16 cellular contexts compared by ENCODE assay signal in genomic region chr6:148523051-148523450, GRCh38.
DNase-seq lines count a peak whose midpoint lies in the region; ATAC-seq and TF ChIP-seq lines count a peak whose summit lies in the region.
"Had no signal": no experiment of that assay in that cellular context is flagged by ENCODE, and none has a peak within 500 bp of the region (broad histone marks: within the 10 kb centered on the region; RNA-seq: fewer than 3 reads in every experiment).

No MANE protein-coding gene starts in this region.

- WGBS in gastroesophageal sphincter (ENCODE audit: low coverage in 1 of 2), 2 donors: 62 to 65% methylated on average over 2 of the region's 2 CpGs
- 81 to 95% methylated on average over 2 of the region's 2 CpGs for WGBS in transverse colon (ENCODE audit: low coverage in 1 of 2), 2 donors

- TF ChIP-seq EP300 in gastroesophageal sphincter (IDR thresholded peaks at IDR 0.05): no peak
- no peak for TF ChIP-seq EP300 in transverse colon (IDR thresholded peaks at IDR 0.05; ENCODE audit: low read depth)

- peaks cover 4% of the 10 kb centered on the region for H3K36me3 ChIP-seq in cardiac muscle cell
- peaks cover 25% of the 10 kb centered on the region for H3K36me3 ChIP-seq in right atrium auricular region
- H3K36me3 ChIP-seq in brain microvascular endothelial cell (replicated peaks): peaks cover 12% of the 10 kb centered on the region
- peaks cover 0 to 51% of the 10 kb centered on the region in 2 donors for H3K36me3 ChIP-seq in gastroesophageal sphincter
- no peaks in the 10 kb centered on the region for H3K36me3 ChIP-seq in transverse colon
- H3K36me3 ChIP-seq in upper lobe of right lung: peaks cover 48% of the 10 kb centered on the region
- H3K36me3 ChIP-seq: uterus had no signal

- no peak overlapping the region for H3K4me3 ChIP-seq in cardiac muscle cell
- H3K4me3 ChIP-seq in right atrium auricular region: no peak overlapping the region
- H3K4me3 ChIP-seq in brain microvascular endothelial cell (ENCODE audit: low read depth, low read length): no peak overlapping the region
- no peak overlapping the region for H3K4me3 ChIP-seq in gastroesophageal sphincter
- no peak overlapping the region for H3K4me3 ChIP-seq in transverse colon
- H3K4me3 ChIP-seq in upper lobe of right lung: no peak overlapping the region
- H3K4me3 ChIP-seq: K562, left lung, uterus had no signal

- H3K27ac ChIP-seq in cardiac muscle cell (peak overlapping the region; percentile 46), right atrium auricular region (peak overlapping the region in 1 of 2 donors; percentile 8), brain microvascular endothelial cell (peak overlapping the region; percentile 100), gastroesophageal sphincter (peak overlapping the region in 3 of 4 donors; percentile 56 to 82 (median 58)), transverse colon (peak overlapping the region in 3 of 4 donors; percentile 28 to 79 (median 55)), upper lobe of right lung (no peak overlapping the region)
- H3K27ac ChIP-seq: left lung had no signal

- in situ Hi-C loops in brain microvascular endothelial cell (cut with HindIII; ENCODE audit: low pct_ligation_motif_present, low sequenced_read_pairs) (no loop called here), transverse colon (cut with MboI; ENCODE audit: low pct_ligation_motif_present in 1 of 4, low pct_unique_long_range_greater_than_20kb in 1 of 4, low sequenced_read_pairs in 3 of 4) (no loop called here)

- TF ChIP-seq POLR2A in gastroesophageal sphincter (IDR thresholded peaks at IDR 0.05) (no peak), transverse colon (IDR thresholded peaks at IDR 0.05) (no peak)

- DNase-seq in cardiac muscle cell (ENCODE audit: low read depth in 1 of 2, low spot score in 1 of 2) (peak in 1 of 2 donors; percentile 72), right atrium auricular region (ENCODE audit: low spot score) (no peak), brain microvascular endothelial cell (peak; percentile 85), transverse colon (no peak), middle frontal gyrus (ENCODE audit: extremely low spot score, low spot score) (no peak), upper lobe of right lung (no peak), HUDEP-2 (lab: John Stamatoyannopoulos, UW; ENCODE audit: unreplicated experiment in 76 of 76) (no peak)
- DNase-seq: activated CD4-positive, alpha-beta T cell treated with anti-CD3 and anti-CD28 coated beads, Interleukin-2, amount 50 U/mL, for 48 hours; CD8-positive, alpha-beta memory T cell; left lung; NCI-H446 treated with DMSO at 0.1 percent for 48 hours; nephron progenitor cell; stimulated activated CD4-positive, alpha-beta T cell treated with anti-CD3 and anti-CD28 coated beads, Interleukin-4, amount 100 ng/mL, for 24 hours; uterus had no signal

- H3K4me1 ChIP-seq in cardiac muscle cell (ENCODE audit: low read depth) (peaks cover 10% of the 10 kb centered on the region), right atrium auricular region (peaks cover 0 to 62% of the 10 kb centered on the region in 2 donors), gastroesophageal sphincter (peaks cover 6 to 81% (median 13%) of the 10 kb centered on the region in 3 donors), transverse colon (peaks cover 6 to 40% (median 17%) of the 10 kb centered on the region in 4 donors), upper lobe of right lung (peaks cover 8% of the 10 kb centered on the region)
- H3K4me1 ChIP-seq: uterus had no signal

- ATAC-seq in gastroesophageal sphincter: no peak
- no peak for ATAC-seq in upper lobe of right lung
- ATAC-seq: K562, left lung had no signal

- H3K27me3 ChIP-seq in cardiac muscle cell (no peaks in the 10 kb centered on the region), right atrium auricular region (no peaks in the 10 kb centered on the region), brain microvascular endothelial cell (replicated peaks) (no peaks in the 10 kb centered on the region), gastroesophageal sphincter (no peaks in the 10 kb centered on the region), transverse colon (no peaks in the 10 kb centered on the region), upper lobe of right lung (no peaks in the 10 kb centered on the region)
- H3K27me3 ChIP-seq: left lung, uterus had no signal

- TF ChIP-seq CTCF in cardiac muscle cell (IDR thresholded peaks at IDR 0.05; ENCODE audit: low read depth, low read length): no peak
- no peak for TF ChIP-seq CTCF in right atrium auricular region (IDR thresholded peaks at IDR 0.05)
- TF ChIP-seq CTCF in brain microvascular endothelial cell (IDR thresholded peaks at IDR 0.05; ENCODE audit: low read depth, low read length, missing control alignments): no peak
- TF ChIP-seq CTCF in gastroesophageal sphincter (IDR thresholded peaks at IDR 0.05): no peak
- TF ChIP-seq CTCF in transverse colon (IDR thresholded peaks at IDR 0.05): no peak
- no peak for TF ChIP-seq CTCF in upper lobe of right lung (IDR thresholded peaks at IDR 0.05)

- no peaks in the 10 kb centered on the region for H3K9me3 ChIP-seq in cardiac muscle cell (ENCODE audit: low read depth)
- H3K9me3 ChIP-seq in right atrium auricular region: no peaks in the 10 kb centered on the region
- no peaks in the 10 kb centered on the region for H3K9me3 ChIP-seq in gastroesophageal sphincter
- H3K9me3 ChIP-seq in transverse colon: no peaks in the 10 kb centered on the region
- no peaks in the 10 kb centered on the region for H3K9me3 ChIP-seq in upper lobe of right lung
- H3K9me3 ChIP-seq: left lung, uterus had no signal

- intact Hi-C loops in transverse colon (cut with DNase I; ENCODE audit: low total_unique reads) (no loop called here), upper lobe of right lung (cut with DNase I) (no loop called here)
